ENCODE assay signal across 16 cellular contexts in genomic region chr19:36547001-36547732, GRCh38. TPM values are rescaled to one million over a fixed set of nuclear protein-coding genes. Genes with fewer than 3 reads are reported as not detected.
A peak's percentile ranks its signal among the peaks of the same experiment; 100 is the strongest.
DNase-seq lines count a peak whose midpoint lies in the region; ATAC-seq and TF ChIP-seq lines count a peak whose summit lies in the region.
"Had no signal": no experiment of that assay in that cellular context is flagged by ENCODE, and none has a peak within 500 bp of the region (broad histone marks: within the 10 kb centered on the region; RNA-seq: fewer than 3 reads in every experiment).

No MANE protein-coding gene starts in this region.

- no peak for TF ChIP-seq RAD21 in liver (IDR thresholded peaks at IDR 0.05)

- no peaks in the 10 kb centered on the region for H3K4me1 Mint-ChIP-seq in stimulated activated effector memory CD8-positive, alpha-beta T cell treated with anti-CD3 and anti-CD28 coated beads, Interleukin-12 subunit alpha, Interleukin-12 subunit beta, amount 100 ng/mL, for 72 hours
- H3K4me1 Mint-ChIP-seq: activated naive CD8-positive, alpha-beta T cell treated with anti-CD3 and anti-CD28 coated beads, Interleukin-2, amount 10 ng/mL, durations not matched to agents 7 days and 5 days had no signal

- peaks cover 26% of the 10 kb centered on the region for H3K36me3 ChIP-seq in mammary epithelial cell (ENCODE audit: insufficient read depth, low read length)
- peaks cover 8 to 80% (median 68%) of the 10 kb centered on the region in 4 donors for H3K36me3 ChIP-seq in liver (ENCODE audit: control insufficient read depth in 4 of 4, insufficient read depth in 3 of 4, low read depth in 1 of 4, low read length in 3 of 4)

- no peaks in the 10 kb centered on the region for H3K27me3 ChIP-seq in mammary epithelial cell (ENCODE audit: insufficient read depth, low read length)
- H3K27me3 ChIP-seq in liver (ENCODE audit: control insufficient read depth in 4 of 4, insufficient read depth in 4 of 4, low read length in 3 of 4) = no peaks in the 10 kb centered on the region
- H3K27me3 ChIP-seq: tibial artery had no signal

- no peak for ATAC-seq in stimulated activated effector memory CD8-positive, alpha-beta T cell treated with anti-CD3 and anti-CD28 coated beads, Interleukin-12 subunit alpha, Interleukin-12 subunit beta, amount 100 ng/mL, for 72 hours
- ATAC-seq in left ventricle myocardium superior = no peak
- ATAC-seq: activated CD4-positive, CD25-positive, alpha-beta regulatory T cell treated with anti-CD3 and anti-CD28 coated beads, Interleukin-2, amount 50 U/mL, for 24 hours; mucosa of descending colon had no signal

- H3K4me2 ChIP-seq in mammary epithelial cell (ENCODE audit: insufficient read depth, low read depth, low read length) = no peak overlapping the region

- H2AFZ ChIP-seq in mammary epithelial cell (ENCODE audit: low read depth, low read length) = no peak overlapping the region

- 97% methylated on average over 5 of the region's 5 CpGs for WGBS in mammary epithelial cell (ENCODE audit: low coverage, missing lambda C conversion rate)
- WGBS in liver = 98% methylated on average over 5 of the region's 5 CpGs

- H3K4me3 ChIP-seq in mammary epithelial cell (replicated peaks in 1 of 3; ENCODE audit: insufficient read depth in 1 of 3, low read depth in 2 of 3, low read length in 3 of 3) (no peak overlapping the region), liver (ENCODE audit: low read depth in 1 of 3, low read length in 3 of 3) (peak overlapping the region in 2 of 3 donors; percentile 38 to 51)
- H3K4me3 ChIP-seq: mucosa of descending colon, tibial artery had no signal

- intact Hi-C loops in mammary epithelial cell (cut with micrococcal nuclease) = no loop called here
- intact Hi-C loops in left ventricle myocardium superior (cut with micrococcal nuclease) = loop anchor here (10.0 kb wide), 1 partner anchor 98 kb away; no protein-coding TSS in a partner anchor

- H3K4me1 ChIP-seq in mammary epithelial cell (ENCODE audit: insufficient read depth, low read length) (no peaks in the 10 kb centered on the region), liver (ENCODE audit: control insufficient read depth in 4 of 4, insufficient read depth in 4 of 4, low read length in 3 of 4) (no peaks in the 10 kb centered on the region)
- H3K4me1 ChIP-seq: tibial artery had no signal

- H3K27ac Mint-ChIP-seq in stimulated activated effector memory CD8-positive, alpha-beta T cell treated with anti-CD3 and anti-CD28 coated beads, Interleukin-12 subunit alpha, Interleukin-12 subunit beta, amount 100 ng/mL, for 72 hours = no peak overlapping the region
- H3K27ac Mint-ChIP-seq: activated naive CD8-positive, alpha-beta T cell treated with anti-CD3 and anti-CD28 coated beads, Interleukin-2, amount 10 ng/mL, durations not matched to agents 7 days and 5 days; CD4-positive, alpha-beta T cell; dendritic cell treated with granulocyte-macrophage colony-stimulating factor and Interleukin-4, amounts not matched to agents 40 ng/mL and 50 ng/mL, for 4 days had no signal

- BruUV-seq in mammary epithelial cell (replicated peaks; lab: Mats Ljungman, UMichigan) = no TSS peak

- TF ChIP-seq CTCF in mammary epithelial cell (conservative IDR thresholded peaks at IDR 0.05 in 1 of 2, IDR thresholded peaks at IDR 0.05 in 1 of 2; ENCODE audit: extremely low read depth in 1 of 2, insufficient read depth in 1 of 2, low read depth in 1 of 2, low read length in 2 of 2) = no peak
- TF ChIP-seq CTCF in liver (IDR thresholded peaks at IDR 0.05; ENCODE audit: low read depth, low read length, missing input control) = no peak

- no peak overlapping the region for H3K9ac ChIP-seq in mammary epithelial cell (ENCODE audit: insufficient read depth, low read length)
- no peak overlapping the region for H3K9ac ChIP-seq in liver (ENCODE audit: low read depth in 1 of 2, low read length in 2 of 2)

- H3K9me3 ChIP-seq in mammary epithelial cell (replicated peaks; ENCODE audit: insufficient read depth, low read length) (peaks cover 73% of the 10 kb centered on the region), liver (ENCODE audit: control insufficient read depth in 4 of 4, low read length in 3 of 4) (peaks cover 34 to 99% (median 71%) of the 10 kb centered on the region in 4 donors)

- no peaks in the 10 kb centered on the region for H4K20me1 ChIP-seq in mammary epithelial cell (ENCODE audit: insufficient read depth, low read length)

- peaks cover 50% of the 10 kb centered on the region for H3K9me3 Mint-ChIP-seq in stimulated activated effector memory CD8-positive, alpha-beta T cell treated with anti-CD3 and anti-CD28 coated beads, Interleukin-12 subunit alpha, Interleukin-12 subunit beta, amount 100 ng/mL, for 72 hours

- in situ Hi-C loops in mammary epithelial cell (cut with MboI; ENCODE audit: low sequenced_read_pairs in 2 of 2) = no loop called here

- dilution Hi-C loops in mammary epithelial cell (cut with HindIII; ENCODE audit: low sequenced_read_pairs) = no loop called here

- no peaks in the 10 kb centered on the region for H3K79me2 ChIP-seq in mammary epithelial cell (ENCODE audit: insufficient read depth, low read length)

- H3K36me3 Mint-ChIP-seq in stimulated activated effector memory CD8-positive, alpha-beta T cell treated with anti-CD3 and anti-CD28 coated beads, Interleukin-12 subunit alpha, Interleukin-12 subunit beta, amount 100 ng/mL, for 72 hours = peaks cover 72% of the 10 kb centered on the region

- DNase-seq in DMS 273 (lab: John Stamatoyannopoulos, UW; ENCODE audit: unreplicated experiment) = peak; percentile 47
- DNase-seq in DMS 273 treated with DMSO at 0.1 percent for 48 hours (lab: John Stamatoyannopoulos, UW) = no peak
- DNase-seq in MV-4-11 (lab: John Stamatoyannopoulos, UW) = peak; percentile 41
- DNase-seq in mammary epithelial cell = peak; percentile 11
- DNase-seq in NCI-H2196 treated with DMSO at 0.1 percent for 48 hours (lab: John Stamatoyannopoulos, UW; ENCODE audit: unreplicated experiment) = no peak
- DNase-seq in stimulated activated effector memory CD8-positive, alpha-beta T cell treated with anti-CD3 and anti-CD28 coated beads, Interleukin-12 subunit alpha, Interleukin-12 subunit beta, amount 100 ng/mL, for 72 hours (ENCODE audit: low spot score in 2 of 2) = no peak
- no peak for DNase-seq in left ventricle myocardium superior
- DNase-seq: activated naive CD8-positive, alpha-beta T cell treated with anti-CD3 and anti-CD28 coated beads, Interleukin-2, amount 10 ng/mL, durations not matched to agents 7 days and 5 days; CD4-positive, alpha-beta T cell; mucosa of descending colon; NCI-H1436 treated with DMSO at 0.1 percent for 48 hours; tibial artery had no signal

- CTCF ChIA-PET in mammary epithelial cell (lab: Charles Lee; ENCODE audit: low non-redundant PET) = no interaction called here

- no peak overlapping the region for H3K4me3 Mint-ChIP-seq in stimulated activated effector memory CD8-positive, alpha-beta T cell treated with anti-CD3 and anti-CD28 coated beads, Interleukin-12 subunit alpha, Interleukin-12 subunit beta, amount 100 ng/mL, for 72 hours
- H3K4me3 Mint-ChIP-seq: activated naive CD8-positive, alpha-beta T cell treated with anti-CD3 and anti-CD28 coated beads, Interleukin-2, amount 10 ng/mL, durations not matched to agents 7 days and 5 days; CD4-positive, alpha-beta T cell; dendritic cell treated with granulocyte-macrophage colony-stimulating factor and Interleukin-4, amounts not matched to agents 40 ng/mL and 50 ng/mL, for 4 days had no signal

- H3K27ac ChIP-seq in mammary epithelial cell (ENCODE audit: insufficient read depth, low read depth, low read length) (no peak overlapping the region), liver (ENCODE audit: low read depth in 1 of 2, low read length in 2 of 2) (no peak overlapping the region)
- H3K27ac ChIP-seq: 22Rv1, tibial artery had no signal

TF ChIP-seq in liver, 16 proteins besides CTCF, POLR2A, EP300 and RAD21 (continues in another document):
- TF ChIP-seq, protein P1, sequence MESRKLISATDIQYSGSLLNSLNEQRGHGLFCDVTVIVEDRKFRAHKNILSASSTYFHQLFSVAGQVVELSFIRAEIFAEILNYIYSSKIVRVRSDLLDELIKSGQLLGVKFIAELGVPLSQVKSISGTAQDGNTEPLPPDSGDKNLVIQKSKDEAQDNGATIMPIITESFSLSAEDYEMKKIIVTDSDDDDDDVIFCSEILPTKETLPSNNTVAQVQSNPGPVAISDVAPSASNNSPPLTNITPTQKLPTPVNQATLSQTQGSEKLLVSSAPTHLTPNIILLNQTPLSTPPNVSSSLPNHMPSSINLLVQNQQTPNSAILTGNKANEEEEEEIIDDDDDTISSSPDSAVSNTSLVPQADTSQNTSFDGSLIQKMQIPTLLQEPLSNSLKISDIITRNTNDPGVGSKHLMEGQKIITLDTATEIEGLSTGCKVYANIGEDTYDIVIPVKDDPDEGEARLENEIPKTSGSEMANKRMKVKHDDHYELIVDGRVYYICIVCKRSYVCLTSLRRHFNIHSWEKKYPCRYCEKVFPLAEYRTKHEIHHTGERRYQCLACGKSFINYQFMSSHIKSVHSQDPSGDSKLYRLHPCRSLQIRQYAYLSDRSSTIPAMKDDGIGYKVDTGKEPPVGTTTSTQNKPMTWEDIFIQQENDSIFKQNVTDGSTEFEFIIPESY (IDR thresholded peaks at IDR 0.05) = no peak
- no peak for TF ChIP-seq TAF1 (conservative IDR thresholded peaks at IDR 0.05)
- no peak for TF ChIP-seq RXRA (IDR thresholded peaks at IDR 0.05)
- TF ChIP-seq GABPA (IDR thresholded peaks at IDR 0.05 in 1 of 2, conservative IDR thresholded peaks at IDR 0.05 in 1 of 2) = no peak
- no peak for TF ChIP-seq MAX (IDR thresholded peaks at IDR 0.05)
- no peak for TF ChIP-seq FOXA2 (IDR thresholded peaks at IDR 0.05)
- no peak for TF ChIP-seq JUND (IDR thresholded peaks at IDR 0.05)

RNA-seq across cellular contexts. Expression of gene ZNF260, which starts 19.1 kb away (rescaled TPM):
- 10 to 100 TPM; 11.8 to 21.0 TPM for total RNA-seq in mammary epithelial cell
- polyA plus RNA-seq in mammary epithelial cell = 3.8 TPM
- polyA minus RNA-seq in mammary epithelial cell = 2.3 TPM
- 10 to 100 TPM in 1 of 2 donors, 1 to 10 TPM in 1; 8.0 to 10.4 TPM for total RNA-seq in liver
- 1 to 10 TPM; 1.7 to 3.2 TPM for polyA plus RNA-seq in liver
- 7.5 TPM for total RNA-seq in left ventricle myocardium superior

RNA-seq across cellular contexts. Expression of gene ZNF529, which starts 25.9 kb away (rescaled TPM):
- total RNA-seq in mammary epithelial cell (10 to 100 TPM; 10.0 to 12.4 TPM), liver (1 to 10 TPM; 4.0 to 9.5 TPM), left ventricle myocardium superior (16.9 TPM)
- polyA plus RNA-seq in mammary epithelial cell (2.2 TPM), liver (1 to 10 TPM; 1.4 to 2.0 TPM)
- 2.3 TPM for polyA minus RNA-seq in mammary epithelial cell

RNA-seq across cellular contexts. Expression of gene ZNF566, which starts 57.8 kb away (rescaled TPM):
- total RNA-seq in mammary epithelial cell (1 to 10 TPM; 6.0 to 7.2 TPM), liver (10 to 100 TPM in 1 of 2 donors, 1 to 10 TPM in 1; 10.0 to 11.1 TPM), left ventricle myocardium superior (12.2 TPM)
- polyA plus RNA-seq in mammary epithelial cell (2.0 TPM), liver (1 to 10 TPM; 1.5 to 2.7 TPM)
- 6.5 TPM for polyA minus RNA-seq in mammary epithelial cell

RNA-seq across cellular contexts. Expression of gene ZNF382, which starts 57.9 kb away (rescaled TPM):
- 1 to 10 TPM; 4.7 to 8.7 TPM for total RNA-seq in mammary epithelial cell
- polyA plus RNA-seq in mammary epithelial cell = 0.49 TPM
- not detected for polyA minus RNA-seq in mammary epithelial cell
- 1 to 10 TPM; 2.5 to 3.8 TPM for total RNA-seq in liver
- polyA plus RNA-seq in liver = under 1 TPM; 0.20 to 0.26 TPM
- total RNA-seq in left ventricle myocardium superior = 17.4 TPM

Comparison
In these comparisons a context has a peak if more than half of its experiments do, and no peak if none do; other contexts are left out.
1. DNase-seq: peak in DMS 273 (single experiment), MV-4-11 (single experiment) and mammary epithelial cell (single experiment); none in DMS 273 treated with DMSO at 0.1 percent for 48 hours (single experiment), NCI-H2196 treated with DMSO at 0.1 percent for 48 hours (single experiment), stimulated activated effector memory CD8-positive, alpha-beta T cell treated with anti-CD3 and anti-CD28 coated beads, Interleukin-12 subunit alpha, Interleukin-12 subunit beta, amount 100 ng/mL, for 72 hours (0 of 2) and left ventricle myocardium superior (single experiment).
2. H3K4me3 ChIP-seq: peak in liver (2 of 3); none in mammary epithelial cell (0 of 3).